8 cellular contexts compared by ENCODE assay signal in the genomic region with DNA sequence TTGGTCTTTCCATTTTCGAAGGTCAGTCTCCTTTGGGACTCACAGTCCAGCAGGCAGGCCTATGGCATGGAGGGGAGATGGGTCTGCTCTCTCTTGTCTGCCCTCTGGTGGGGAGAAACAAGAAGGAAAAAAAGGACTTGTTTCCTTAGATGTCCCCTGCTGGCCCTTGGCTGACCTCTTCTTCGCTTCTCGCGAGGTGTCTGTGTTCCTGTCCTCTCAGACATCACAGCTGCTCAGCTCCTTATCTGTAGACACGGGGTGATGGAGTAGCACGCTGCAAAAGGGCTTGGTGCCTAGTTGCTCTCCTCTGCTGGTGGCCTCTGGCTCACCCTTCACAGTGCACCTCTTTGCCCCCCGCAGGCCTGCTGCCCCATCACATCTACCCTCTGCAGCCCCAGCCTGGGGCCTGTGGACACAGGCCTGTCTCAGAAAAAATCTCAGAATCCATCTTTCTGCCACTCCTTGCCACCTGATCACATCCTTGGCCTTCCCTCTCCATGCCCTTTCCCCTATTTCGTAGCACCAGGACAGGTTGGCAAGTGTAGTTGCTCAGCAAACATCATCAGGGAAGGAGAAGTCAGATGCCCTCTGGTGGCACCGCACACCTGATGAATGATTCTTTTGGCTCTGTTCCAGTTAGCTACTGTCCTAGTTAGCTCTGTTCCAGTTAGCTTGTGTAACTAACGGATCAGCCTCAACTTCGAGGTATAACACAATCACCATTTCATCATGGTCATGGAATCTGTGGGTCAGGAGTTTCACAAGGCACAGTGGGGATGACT. TPM values are rescaled to one million over a fixed set of nuclear protein-coding genes. Genes with fewer than 3 reads are reported as not detected.
DNase-seq lines count a peak whose midpoint lies in the region; ATAC-seq and TF ChIP-seq lines count a peak whose summit lies in the region.

No MANE protein-coding gene starts in this region.

- no TSS peak for BruUV-seq in HCT116 (replicated peaks; lab: Mats Ljungman, UMichigan)

- peak; percentile 66 to 89 (median 74) for TF ChIP-seq CTCF in HCT116 (IDR thresholded peaks at IDR 0.05 in 2 of 3, conservative IDR thresholded peaks at IDR 0.05 in 1 of 3; ENCODE audit: borderline replicate concordance in 1 of 3, insufficient read depth in 1 of 3, low read depth in 2 of 3, low read length in 2 of 3)
- peak; percentile 26 to 72 (median 47) for TF ChIP-seq CTCF in vagina (IDR thresholded peaks at IDR 0.05)

- POLR2A ChIA-PET in HCT116 (lab: Charles Lee): interaction anchor here (1.8 kb wide), 1 partner anchor 26 kb away, joined by 5 read pairs; the partner anchor contains the start of gene AZIN2

- H3K9me3 Mint-ChIP-seq in CD4-positive, CD25-positive, alpha-beta regulatory T cell: peaks cover 0 to 7% (median 3%) of the 10 kb centered on the region in 7 donors
- H3K9me3 Mint-ChIP-seq in activated T-cell treated with anti-CD3 and anti-CD28 coated beads, Interleukin-2, amount 50 U/mL, for 4 hours: no peaks in the 10 kb centered on the region
- H3K9me3 Mint-ChIP-seq in natural killer cell treated with Interleukin-12 subunit alpha and Interleukin-12 subunit beta and Interleukin-15 and Interleukin-18, amount 100 ng/mL, for 72 hours: no peaks in the 10 kb centered on the region

- H3K36me3 ChIP-seq in CD4-positive, CD25-positive, alpha-beta regulatory T cell (ENCODE audit: control insufficient read depth, insufficient read depth, low read length): no peaks in the 10 kb centered on the region
- H3K36me3 ChIP-seq in HCT116 (ENCODE audit: control insufficient read depth in 1 of 2, insufficient read depth in 2 of 2, low read length in 2 of 2): no peaks in the 10 kb centered on the region
- H3K36me3 ChIP-seq in vagina: no peaks in the 10 kb centered on the region

- RAD21 ChIA-PET in HCT116 (lab: Charles Lee; ENCODE audit: low non-redundant PET in 1 of 2, low total read pairs in 2 of 2, uncharacterized antibody in 2 of 2, unreplicated experiment in 2 of 2): interaction anchor here in 1 of 2 experiments (0.7 to 1.8 kb wide), 2 partner anchors 50 to 122 kb away, joined by 3 to 4 read pairs; no protein-coding TSS in a partner anchor

- H3K4me1 ChIP-seq in CD4-positive, CD25-positive, alpha-beta regulatory T cell (ENCODE audit: control insufficient read depth, insufficient read depth, low read length, poor library complexity, severe bottlenecking): no peaks in the 10 kb centered on the region
- H3K4me1 ChIP-seq in HCT116 (ENCODE audit: control insufficient read depth in 1 of 2, insufficient read depth in 2 of 2, low read length in 2 of 2) (peaks cover 5 to 16% of the 10 kb centered on the region in 2 experiments; a peak in 3 of 4 replicates), vagina (no peaks in the 10 kb centered on the region)

- peak overlapping the region; percentile 60 for H2AFZ ChIP-seq in HCT116 (ENCODE audit: low read depth, low read length, poor library complexity, severe bottlenecking)

- no peak overlapping the region for H3K9ac ChIP-seq in HCT116 (ENCODE audit: low read length)

- H3K4me3 ChIP-seq in CD4-positive, CD25-positive, alpha-beta regulatory T cell (ENCODE audit: low read depth, low read length): no peak overlapping the region
- no peak overlapping the region for H3K4me3 ChIP-seq in HCT116 (replicated peaks in 1 of 2; ENCODE audit: low read depth in 1 of 2, low read length in 2 of 2)
- H3K4me3 ChIP-seq in vagina: no peak overlapping the region

- no peaks in the 10 kb centered on the region for H3K79me2 ChIP-seq in HCT116 (ENCODE audit: insufficient read depth, low read length)

- no peak overlapping the region for H3K27ac Mint-ChIP-seq in CD4-positive, CD25-positive, alpha-beta regulatory T cell
- peak overlapping the region; percentile 50 to 79 for H3K27ac Mint-ChIP-seq in natural killer cell treated with Interleukin-12 subunit alpha and Interleukin-12 subunit beta and Interleukin-15 and Interleukin-18, amount 100 ng/mL, for 72 hours

- H3K27me3 Mint-ChIP-seq in CD4-positive, CD25-positive, alpha-beta regulatory T cell: peaks cover 16% of the 10 kb centered on the region
- H3K27me3 Mint-ChIP-seq in activated T-cell treated with anti-CD3 and anti-CD28 coated beads, Interleukin-2, amount 50 U/mL, for 4 hours (ENCODE audit: low read depth): no peaks in the 10 kb centered on the region
- H3K27me3 Mint-ChIP-seq in natural killer cell treated with Interleukin-12 subunit alpha and Interleukin-12 subunit beta and Interleukin-15 and Interleukin-18, amount 100 ng/mL, for 72 hours: peaks cover 0 to 7% of the 10 kb centered on the region in 2 donors

- H3K9me3 ChIP-seq in CD4-positive, CD25-positive, alpha-beta regulatory T cell (ENCODE audit: control insufficient read depth in 2 of 2, low read length in 2 of 2): no peaks in the 10 kb centered on the region
- H3K9me3 ChIP-seq in HCT116 (ENCODE audit: control insufficient read depth in 1 of 2, insufficient read depth in 1 of 2, low read depth in 1 of 2, low read length in 2 of 2) (no peaks in the 10 kb centered on the region), vagina (no peaks in the 10 kb centered on the region)

- CTCF ChIA-PET in HCT116 (lab: Charles Lee): interaction anchor here (0.5 to 4.9 kb wide), 9 partner anchors 10 to 654 kb away, joined by 3 to 37 read pairs (median 4); no protein-coding TSS in a partner anchor

- ATAC-seq in CD4-positive, CD25-positive, alpha-beta regulatory T cell (ENCODE audit: low read depth in 2 of 2): peak in 1 of 2 donors; percentile 42
- ATAC-seq in HCT116: peak; percentile 94
- peak; percentile 65 to 71 for ATAC-seq in activated T-cell treated with anti-CD3 and anti-CD28 coated beads, Interleukin-2, amount 50 U/mL, for 4 hours
- ATAC-seq in natural killer cell treated with Interleukin-12 subunit alpha and Interleukin-12 subunit beta and Interleukin-15 and Interleukin-18, amount 100 ng/mL, for 72 hours: peak; percentile 83 to 88
- ATAC-seq in HG02623 (IDR thresholded peaks at IDR 0.05; ENCODE audit: unreplicated experiment): no peak

- H3K27me3 ChIP-seq in CD4-positive, CD25-positive, alpha-beta regulatory T cell (ENCODE audit: control insufficient read depth, insufficient read depth, low read length): no peaks in the 10 kb centered on the region
- H3K27me3 ChIP-seq in HCT116 (ENCODE audit: insufficient read depth, low read length): no peaks in the 10 kb centered on the region
- H3K27me3 ChIP-seq in vagina: no peaks in the 10 kb centered on the region

- TF ChIP-seq POLR2A in HCT116 (IDR thresholded peaks at IDR 0.05; ENCODE audit: borderline replicate concordance, extremely low read depth, insufficient read depth, insufficient read length) (no peak), vagina (IDR thresholded peaks at IDR 0.05) (no peak)

- no peaks in the 10 kb centered on the region for H4K20me1 ChIP-seq in HCT116 (ENCODE audit: insufficient read depth)

- H3K36me3 Mint-ChIP-seq in CD4-positive, CD25-positive, alpha-beta regulatory T cell: no peaks in the 10 kb centered on the region
- H3K36me3 Mint-ChIP-seq in activated T-cell treated with anti-CD3 and anti-CD28 coated beads, Interleukin-2, amount 50 U/mL, for 4 hours (ENCODE audit: insufficient read depth): no peaks in the 10 kb centered on the region
- H3K36me3 Mint-ChIP-seq in natural killer cell treated with Interleukin-12 subunit alpha and Interleukin-12 subunit beta and Interleukin-15 and Interleukin-18, amount 100 ng/mL, for 72 hours: peaks cover 4% of the 10 kb centered on the region

- H3K4me1 Mint-ChIP-seq in CD4-positive, CD25-positive, alpha-beta regulatory T cell: peaks cover 0 to 4% (median 2%) of the 10 kb centered on the region in 4 donors
- peaks cover 2% of the 10 kb centered on the region for H3K4me1 Mint-ChIP-seq in activated T-cell treated with anti-CD3 and anti-CD28 coated beads, Interleukin-2, amount 50 U/mL, for 4 hours (ENCODE audit: low read depth)
- H3K4me1 Mint-ChIP-seq in natural killer cell treated with Interleukin-12 subunit alpha and Interleukin-12 subunit beta and Interleukin-15 and Interleukin-18, amount 100 ng/mL, for 72 hours (ENCODE audit: low read depth in 2 of 2): peaks cover 16 to 21% of the 10 kb centered on the region in 2 donors

- H3K27ac ChIP-seq in CD4-positive, CD25-positive, alpha-beta regulatory T cell (ENCODE audit: insufficient read depth, low read length, poor library complexity, severe bottlenecking): no peak overlapping the region
- H3K27ac ChIP-seq in HCT116 (ENCODE audit: low read depth, low read length): no peak overlapping the region
- no peak overlapping the region for H3K27ac ChIP-seq in vagina

- peak overlapping the region; percentile 43 for H3K4me2 ChIP-seq in HCT116 (ENCODE audit: low read length)

- peak; percentile 85 for TF ChIP-seq RAD21 in HCT116 (IDR thresholded peaks at IDR 0.05; ENCODE audit: low read depth)

- no peaks in the 10 kb centered on the region for H3K9me2 ChIP-seq in HCT116 (ENCODE audit: insufficient read depth)

- intact Hi-C loops in HCT116 (cut with micrococcal nuclease) (loop anchor here (1.0 to 10.0 kb wide), 4 partner anchors 65 to 179 kb away; partner anchors contain the start of gene TMEM54), vagina (cut with DNase I) (no loop called here)

- H3K4me3 Mint-ChIP-seq in CD4-positive, CD25-positive, alpha-beta regulatory T cell: no peak overlapping the region
- H3K4me3 Mint-ChIP-seq in activated T-cell treated with anti-CD3 and anti-CD28 coated beads, Interleukin-2, amount 50 U/mL, for 4 hours: no peak overlapping the region
- H3K4me3 Mint-ChIP-seq in natural killer cell treated with Interleukin-12 subunit alpha and Interleukin-12 subunit beta and Interleukin-15 and Interleukin-18, amount 100 ng/mL, for 72 hours: no peak overlapping the region

- DNase-seq in CD4-positive, CD25-positive, alpha-beta regulatory T cell: peak in 2 of 3 donors; percentile 41 to 65
- peak; percentile 90 for DNase-seq in HCT116 (ENCODE audit: low read depth, low spot score)
- DNase-seq in NCI-H82 treated with DMSO at 0.1 percent for 48 hours (lab: John Stamatoyannopoulos, UW; ENCODE audit: unreplicated experiment): peak; percentile 79
- DNase-seq in activated T-cell treated with anti-CD3 and anti-CD28 coated beads, Interleukin-2, amount 50 U/mL, for 4 hours: no peak
- peak; percentile 91 for DNase-seq in fibroblast of the conjunctiva (ENCODE audit: low read depth)
- peak; percentile 78 for DNase-seq in natural killer cell treated with Interleukin-12 subunit alpha and Interleukin-12 subunit beta and Interleukin-15 and Interleukin-18, amount 100 ng/mL, for 72 hours (ENCODE audit: low spot score)
- DNase-seq in vagina (ENCODE audit: extremely low spot score in 2 of 2): no peak

RNA-seq across cellular contexts. Expression of gene AK2, which starts 18.7 kb away (rescaled TPM):
- 55.3 TPM for total RNA-seq in CD4-positive, CD25-positive, alpha-beta regulatory T cell
- 100 to 1,000 TPM; 111 to 122 (median 115) TPM for polyA plus RNA-seq in CD4-positive, CD25-positive, alpha-beta regulatory T cell
- total RNA-seq in HCT116 (2021; ENCODE audit: unreplicated experiment): 233 TPM
- polyA plus RNA-seq in HCT116 (2012): 193 and 219 TPM in 2 replicates
- 100 to 1,000 TPM; 320 to 346 (median 334) TPM for total RNA-seq in activated T-cell treated with anti-CD3 and anti-CD28 coated beads, Interleukin-2, amount 50 U/mL, for 4 hours
- total RNA-seq in natural killer cell treated with Interleukin-12 subunit alpha and Interleukin-12 subunit beta and Interleukin-15 and Interleukin-18, amount 100 ng/mL, for 72 hours: 100 to 1,000 TPM; 379 to 475 TPM
- 118 TPM for total RNA-seq in vagina

RNA-seq across cellular contexts. Expression of gene AZIN2, which starts 25.6 kb away (rescaled TPM):
- 1.5 TPM for total RNA-seq in CD4-positive, CD25-positive, alpha-beta regulatory T cell
- 1 to 10 TPM in 2 of 4 donors, under 1 TPM in 1, not detected in 1; 0.69 to 1.9 (median 1.2) TPM for polyA plus RNA-seq in CD4-positive, CD25-positive, alpha-beta regulatory T cell
- 7.8 TPM for total RNA-seq in HCT116 (2021; ENCODE audit: unreplicated experiment)
- 9.0 and 9.7 TPM in 2 replicates for polyA plus RNA-seq in HCT116 (2012)
- 1 to 10 TPM in 2 of 3 donors, under 1 TPM in 1; 0.30 to 2.2 (median 1.4) TPM for total RNA-seq in activated T-cell treated with anti-CD3 and anti-CD28 coated beads, Interleukin-2, amount 50 U/mL, for 4 hours
- 1 to 10 TPM; 2.4 to 4.4 TPM for total RNA-seq in natural killer cell treated with Interleukin-12 subunit alpha and Interleukin-12 subunit beta and Interleukin-15 and Interleukin-18, amount 100 ng/mL, for 72 hours
- 7.9 TPM for total RNA-seq in vagina

Comparison
In these comparisons a context has a peak if more than half of its experiments do, and no peak if none do; other contexts are left out.
1. DNase-seq: peak in CD4-positive, CD25-positive, alpha-beta regulatory T cell (2 of 3), HCT116 (single experiment), NCI-H82 treated with DMSO at 0.1 percent for 48 hours (single experiment), fibroblast of the conjunctiva (single experiment) and natural killer cell treated with Interleukin-12 subunit alpha and Interleukin-12 subunit beta and Interleukin-15 and Interleukin-18, amount 100 ng/mL, for 72 hours (single experiment); none in activated T-cell treated with anti-CD3 and anti-CD28 coated beads, Interleukin-2, amount 50 U/mL, for 4 hours (single experiment) and vagina (0 of 2).
2. H3K27ac Mint-ChIP-seq: peak in natural killer cell treated with Interleukin-12 subunit alpha and Interleukin-12 subunit beta and Interleukin-15 and Interleukin-18, amount 100 ng/mL, for 72 hours (2 of 2); none in CD4-positive, CD25-positive, alpha-beta regulatory T cell (0 of 3).